ENCODE assay signal across 18 cellular contexts in the genomic region with DNA sequence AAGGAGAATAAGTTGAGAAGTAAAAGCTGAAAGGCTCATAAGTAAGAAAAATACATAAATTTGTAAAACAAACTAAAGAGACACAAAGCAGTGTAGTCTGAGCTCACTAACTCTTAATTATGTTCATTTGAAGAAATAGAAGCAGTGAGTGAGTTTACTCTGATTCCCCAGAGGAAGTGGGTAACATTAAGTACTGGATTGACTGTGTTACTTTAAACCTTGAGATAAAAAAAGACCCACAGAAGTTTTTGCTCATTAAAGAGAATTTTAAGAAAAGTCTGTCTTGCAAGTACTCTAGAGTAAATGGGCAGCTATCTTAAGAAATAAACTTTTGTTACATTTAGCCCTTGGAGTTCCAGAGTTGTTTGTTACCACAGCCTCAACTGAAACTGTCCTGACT.
DNase-seq lines count a peak whose midpoint lies in the region; ATAC-seq and TF ChIP-seq lines count a peak whose summit lies in the region.
"Had no signal": no experiment of that assay in that cellular context is flagged by ENCODE, and none has a peak within 500 bp of the region (broad histone marks: within the 10 kb centered on the region; RNA-seq: fewer than 3 reads in every experiment).

No MANE protein-coding gene starts in this region.

- no peaks in the 10 kb centered on the region for H3F3A ChIP-seq in smooth muscle cell (ENCODE audit: low read depth)

- no peak overlapping the region for H3K9ac ChIP-seq in smooth muscle cell (ENCODE audit: low read depth)

- H3K4me2 ChIP-seq in smooth muscle cell: peak overlapping the region; percentile 33

- H3K4me3 ChIP-seq in smooth muscle cell: no peak overlapping the region
- H3K4me3 ChIP-seq: breast epithelium, dorsolateral prefrontal cortex, right lobe of liver, suprapubic skin had no signal

- no peaks in the 10 kb centered on the region for H3K36me3 ChIP-seq in smooth muscle cell (ENCODE audit: low read depth)
- H3K36me3 ChIP-seq: breast epithelium, right lobe of liver, suprapubic skin had no signal

- no peaks in the 10 kb centered on the region for H4K20me1 ChIP-seq in smooth muscle cell (ENCODE audit: low read depth)

- H3K4me1 ChIP-seq in smooth muscle cell (ENCODE audit: low read depth) (peaks cover 6% of the 10 kb centered on the region), foreskin keratinocyte (no peaks in the 10 kb centered on the region)
- H3K4me1 ChIP-seq: breast epithelium, suprapubic skin had no signal

- ATAC-seq in GM19035 (IDR thresholded peaks at IDR 0.05; ENCODE audit: unreplicated experiment): peak; percentile 54
- peak; percentile 62 for ATAC-seq in GM21723 (IDR thresholded peaks at IDR 0.05; ENCODE audit: unreplicated experiment)
- peak; percentile 46 for ATAC-seq in HG03064 (IDR thresholded peaks at IDR 0.05; ENCODE audit: low read depth, unreplicated experiment)
- ATAC-seq in foreskin keratinocyte: no peak
- ATAC-seq: activated T-cell treated with anti-CD3 and anti-CD28 coated beads, Interleukin-2, amount 50 U/mL, for 72 hours; right lobe of liver had no signal

- TF ChIP-seq CTCF in smooth muscle cell (IDR thresholded peaks at IDR 0.05; ENCODE audit: borderline replicate concordance, insufficient read depth, poor library complexity, severe bottlenecking) (no peak), foreskin keratinocyte (conservative IDR thresholded peaks at IDR 0.05) (no peak)

- H3K27me3 ChIP-seq in smooth muscle cell (ENCODE audit: low read depth) (no peaks in the 10 kb centered on the region), foreskin keratinocyte (no peaks in the 10 kb centered on the region)
- H3K27me3 ChIP-seq: breast epithelium, right lobe of liver, suprapubic skin had no signal

- H3K79me2 ChIP-seq in smooth muscle cell (ENCODE audit: low read depth): no peaks in the 10 kb centered on the region

- intact Hi-C loops in head of caudate nucleus (cut with DNase I): no loop called here

- no peak for DNase-seq in smooth muscle cell (lab: John Stamatoyannopoulos, UW; ENCODE audit: unreplicated experiment)
- no peak for DNase-seq in foreskin keratinocyte
- no peak for DNase-seq in GDM1 (lab: John Stamatoyannopoulos, UW)
- DNase-seq in head of caudate nucleus: no peak
- DNase-seq: activated CD4-positive, alpha-beta memory T cell treated with anti-CD3 and anti-CD28 coated beads for 36 hours; activated naive CD8-positive, alpha-beta T cell treated with anti-CD3 and anti-CD28 coated beads for 36 hours; activated T-cell treated with anti-CD3 and anti-CD28 coated beads, Interleukin-2, amount 50 U/mL, for 72 hours; dorsolateral prefrontal cortex; HCEC 1CT; NCI-H748 treated with DMSO at 0.1 percent for 48 hours; right lobe of liver; stimulated activated CD4-positive, alpha-beta T cell treated with anti-CD3 and anti-CD28 coated beads, Interleukin-1b, Interleukin-23, amount 100 ng/mL, for 48 hours; SW 1271 had no signal

- no peak overlapping the region for H3K27ac ChIP-seq in smooth muscle cell (ENCODE audit: low read depth)
- H3K27ac ChIP-seq in foreskin keratinocyte: no peak overlapping the region
- H3K27ac ChIP-seq: breast epithelium, dorsolateral prefrontal cortex, right lobe of liver, suprapubic skin had no signal

- H3K9me3 ChIP-seq in smooth muscle cell (replicated peaks; ENCODE audit: low read depth): no peaks in the 10 kb centered on the region
- H3K9me3 ChIP-seq: right lobe of liver, suprapubic skin had no signal

- H2AFZ ChIP-seq in smooth muscle cell (ENCODE audit: low read depth): no peak overlapping the region
